ENCODE assay signal across 15 cellular contexts in genomic region chr12:109473006-109473405, GRCh38. TPM values are rescaled to one million over a fixed set of nuclear protein-coding genes. Genes with fewer than 3 reads are reported as not detected.
DNase-seq lines count a peak whose midpoint lies in the region; ATAC-seq and TF ChIP-seq lines count a peak whose summit lies in the region.
"Had no signal": no experiment of that assay in that cellular context is flagged by ENCODE, and none has a peak within 500 bp of the region (broad histone marks: within the 10 kb centered on the region; RNA-seq: fewer than 3 reads in every experiment).

No MANE protein-coding gene starts in this region.

- BruUV-seq in IMR-90 (replicated peaks; lab: Mats Ljungman, UMichigan) = no TSS peak

- H3K4ac ChIP-seq in IMR-90 (ENCODE audit: low read depth, low read length) (no peak overlapping the region), trophoblast cell (ENCODE audit: low read depth, low read length) (peak overlapping the region; percentile 53)

- H3K4me3 ChIP-seq in AG04450 (ENCODE audit: low read depth, low read length) (no peak overlapping the region), IMR-90 (ENCODE audit: insufficient read depth, low read depth, low read length) (no peak overlapping the region), fibroblast of lung (replicated peaks in 1 of 4; ENCODE audit: control extremely low read depth in 1 of 4, insufficient read depth in 1 of 4, low read depth in 3 of 4, low read length in 4 of 4) (no peak overlapping the region), trophoblast cell (ENCODE audit: low read depth, low read length) (no peak overlapping the region)

- H3K23ac ChIP-seq in IMR-90 (ENCODE audit: low read depth, low read length) = 0 out of 2 replicates have a peak overlapping the region, but pooled peaks have one; percentile 54
- no peak overlapping the region for H3K23ac ChIP-seq in trophoblast cell (ENCODE audit: low read length)

- POLR2A ChIA-PET in AG04450 (lab: Yijun Ruan, JAX) = interaction anchor here (0.6 to 2.0 kb wide), 2 partner anchors 10 to 1991 kb away, joined by 10 read pairs; no protein-coding TSS in a partner anchor
- POLR2A ChIA-PET in IMR-90 (lab: Charles Lee; ENCODE audit: unreplicated experiment) = no interaction called here

- no peak overlapping the region for H3K4me2 ChIP-seq in IMR-90 (ENCODE audit: low read depth, low read length)
- no peak overlapping the region for H3K4me2 ChIP-seq in fibroblast of lung (ENCODE audit: extremely low read depth, insufficient read depth, low read length)
- H3K4me2 ChIP-seq in trophoblast cell (ENCODE audit: low read length) = no peak overlapping the region
- H3K4me2 ChIP-seq: KMS-11 had no signal

- TF ChIP-seq CTCF in AG04450 (IDR thresholded peaks at IDR 0.05; ENCODE audit: low read depth, low read length) = no peak
- TF ChIP-seq CTCF in IMR-90 (conservative IDR thresholded peaks at IDR 0.05; ENCODE audit: low read depth, low read length) = no peak
- no peak for TF ChIP-seq CTCF in fibroblast of lung (conservative IDR thresholded peaks at IDR 0.05 in 1 of 2, IDR thresholded peaks at IDR 0.05 in 1 of 2; ENCODE audit: low read depth in 1 of 2, low read length in 2 of 2)

- H3K79me2 ChIP-seq in fibroblast of lung (ENCODE audit: control insufficient read depth, insufficient read depth, low read length) = peaks cover 94% of the 10 kb centered on the region
- peaks cover 47% of the 10 kb centered on the region for H3K79me2 ChIP-seq in trophoblast cell (ENCODE audit: control insufficient read depth, insufficient read depth, low read length, poor library complexity)

- H3K14ac ChIP-seq in IMR-90 (replicated peaks; ENCODE audit: low read depth, low read length) (no peak overlapping the region), trophoblast cell (ENCODE audit: low read length) (no peak overlapping the region)

- peaks cover 43% of the 10 kb centered on the region for H3K9me1 ChIP-seq in IMR-90 (ENCODE audit: insufficient read depth, low read length)

- no peak overlapping the region for H2BK120ac ChIP-seq in IMR-90 (ENCODE audit: low read depth, low read length)
- H2BK120ac ChIP-seq in trophoblast cell (ENCODE audit: insufficient read depth, low read length, poor library complexity) = no peak overlapping the region

- intact Hi-C loops in IMR-90 (cut with micrococcal nuclease) = no loop called here

- CTCF ChIA-PET in AG04450 (lab: Charles Lee) (interaction anchor here (0.6 to 6.0 kb wide), 5 partner anchors 39 to 294 kb away, joined by 3 to 38 read pairs (median 5); no protein-coding TSS in a partner anchor), IMR-90 (lab: Yijun Ruan, JAX) (interaction anchor here (0.9 kb wide), 1 partner anchor 25 kb away, joined by 4 read pairs; no protein-coding TSS in a partner anchor)

- no peak for TF ChIP-seq RAD21 in IMR-90 (IDR thresholded peaks at IDR 0.05; ENCODE audit: low read length)

- H3K27ac ChIP-seq in AG04450 (ENCODE audit: low read depth, low read length) = peak overlapping the region; percentile 2
- H3K27ac ChIP-seq in IMR-90 (ENCODE audit: insufficient read depth, low read length) = no peak overlapping the region
- H3K27ac ChIP-seq in fibroblast of lung (ENCODE audit: insufficient read depth, low read length) = peak overlapping the region; percentile 9
- H3K27ac ChIP-seq in trophoblast cell (ENCODE audit: low read depth, low read length) = no peak overlapping the region
- H3K27ac ChIP-seq: KMS-11 had no signal

- H4K8ac ChIP-seq in IMR-90 (ENCODE audit: low read depth in 2 of 2, low read length in 2 of 2) (no peak overlapping the region), trophoblast cell (ENCODE audit: low read depth, low read length) (no peak overlapping the region)

- H3K27me3 ChIP-seq in AG04450 (ENCODE audit: control insufficient read depth, insufficient read depth, low read length) (no peaks in the 10 kb centered on the region), IMR-90 (ENCODE audit: control insufficient read depth, insufficient read depth, low read length) (no peaks in the 10 kb centered on the region), fibroblast of lung (ENCODE audit: control insufficient read depth, insufficient read depth, low read length) (no peaks in the 10 kb centered on the region), trophoblast cell (ENCODE audit: insufficient read depth, low read length) (no peaks in the 10 kb centered on the region)
- H3K27me3 ChIP-seq: BE2C had no signal

- H2AK5ac ChIP-seq in IMR-90 (ENCODE audit: low read depth, low read length) (no peak overlapping the region), trophoblast cell (ENCODE audit: low read length) (no peak overlapping the region)

- no peak overlapping the region for H2BK15ac ChIP-seq in IMR-90 (ENCODE audit: low read depth, low read length)

- H4K91ac ChIP-seq in IMR-90 (ENCODE audit: insufficient read depth, low read depth, low read length) = no peak overlapping the region
- H4K91ac ChIP-seq in trophoblast cell (ENCODE audit: low read depth, low read length) = no peak overlapping the region

- H3K4me3 Mint-ChIP-seq in immature natural killer cell = peak overlapping the region in 1 of 5 donors; percentile 36
- no peak overlapping the region for H3K4me3 Mint-ChIP-seq in activated T-cell treated with anti-CD3 and anti-CD28 coated beads, Interleukin-2, amount 50 U/mL, for 24 hours
- H3K4me3 Mint-ChIP-seq: CD4-positive, alpha-beta memory T cell had no signal

- in situ Hi-C loops in IMR-90 (cut with MboI; ENCODE audit: low sequenced_read_pairs) = no loop called here

- no peak overlapping the region for H2BK5ac ChIP-seq in IMR-90 (ENCODE audit: low read depth, low read length, poor library complexity, severe bottlenecking)
- H2BK5ac ChIP-seq in trophoblast cell (ENCODE audit: low read depth, low read length, poor library complexity) = no peak overlapping the region

- H4K5ac ChIP-seq in IMR-90 (ENCODE audit: low read depth, low read length) = no peak overlapping the region

- H3K4me1 ChIP-seq in IMR-90 (ENCODE audit: control insufficient read depth, insufficient read depth, low read length) (peaks cover 8% of the 10 kb centered on the region), fibroblast of lung (ENCODE audit: control insufficient read depth, extremely low read depth, insufficient read depth, low read length) (peaks cover 10% of the 10 kb centered on the region), trophoblast cell (ENCODE audit: control insufficient read depth in 1 of 2, insufficient read depth in 2 of 2, low read length in 2 of 2) (peaks cover 20% of the 10 kb centered on the region in 2 experiments)
- H3K4me1 ChIP-seq: BE2C had no signal

- H2AFZ ChIP-seq in IMR-90 (replicated peaks; ENCODE audit: low read length, poor library complexity) = no peak overlapping the region
- no peak overlapping the region for H2AFZ ChIP-seq in fibroblast of lung (ENCODE audit: low read length)
- no peak overlapping the region for H2AFZ ChIP-seq in trophoblast cell (ENCODE audit: insufficient read depth, low read length, poor library complexity)

- dilution Hi-C loops in IMR-90 (cut with HindIII; ENCODE audit: low sequenced_read_pairs, unreplicated experiment) = no loop called here

- peaks cover 74 to 94% of the 10 kb centered on the region in 2 donors for H3K4me1 Mint-ChIP-seq in immature natural killer cell
- peaks cover 40% of the 10 kb centered on the region for H3K4me1 Mint-ChIP-seq in activated T-cell treated with anti-CD3 and anti-CD28 coated beads, Interleukin-2, amount 50 U/mL, for 24 hours (ENCODE audit: low read depth)

- no peak overlapping the region for H2BK12ac ChIP-seq in trophoblast cell (ENCODE audit: low read length)

- WGBS in IMR-90 (ENCODE audit: extremely low coverage in 2 of 2, insufficient read length in 1 of 2), 2 experiments = no CpG with 5 or more reads among the region's 3 CpGs
- no CpG with 5 or more reads among the region's 3 CpGs for WGBS in trophoblast cell (ENCODE audit: extremely low coverage, insufficient coverage, insufficient read length)

- H4K20me1 ChIP-seq in IMR-90 (ENCODE audit: insufficient read depth, low read length) (peaks cover 76% of the 10 kb centered on the region), fibroblast of lung (ENCODE audit: control insufficient read depth, extremely low read depth, insufficient read depth, low read length) (no peaks in the 10 kb centered on the region)

- no peak overlapping the region for H2AK9ac ChIP-seq in IMR-90 (replicated peaks; ENCODE audit: low read depth, low read length, poor library complexity)

- no peaks in the 10 kb centered on the region for H3K9me3 ChIP-seq in AG04450 (ENCODE audit: control insufficient read depth, insufficient read depth, low read length)
- H3K9me3 ChIP-seq in IMR-90 (ENCODE audit: control insufficient read depth, insufficient read depth, low read length) = no peaks in the 10 kb centered on the region
- H3K9me3 ChIP-seq in fibroblast of lung (ENCODE audit: control insufficient read depth, insufficient read depth, low read depth, low read length) = no peaks in the 10 kb centered on the region
- H3K9me3 ChIP-seq in trophoblast cell (ENCODE audit: insufficient read depth, low read depth, low read length) = no peaks in the 10 kb centered on the region
- H3K9me3 ChIP-seq: BE2C had no signal

- H3K36me3 ChIP-seq in IMR-90 (ENCODE audit: control insufficient read depth, insufficient read depth, low read length) = peaks cover 29% of the 10 kb centered on the region
- peaks cover 10% of the 10 kb centered on the region for H3K36me3 ChIP-seq in fibroblast of lung (ENCODE audit: control insufficient read depth, insufficient read depth, low read length)
- peaks cover 21 to 33% of the 10 kb centered on the region in 2 experiments for H3K36me3 ChIP-seq in trophoblast cell (ENCODE audit: control insufficient read depth in 1 of 2, insufficient read depth in 2 of 2, low read length in 2 of 2)

- no peak overlapping the region for H3K18ac ChIP-seq in IMR-90 (ENCODE audit: low read depth, low read length)
- H3K18ac ChIP-seq in trophoblast cell (ENCODE audit: low read length) = no peak overlapping the region

- no peak for ATAC-seq in IMR-90 (ENCODE audit: low read depth)

- DNase-seq in AG04450 (ENCODE audit: low read depth, low spot score) = no peak
- no peak for DNase-seq in IMR-90
- no peak for DNase-seq in fibroblast of lung (ENCODE audit: low read depth in 2 of 2)
- DNase-seq in trophoblast cell = no peak
- DNase-seq in nucleus accumbens (lab: John Stamatoyannopoulos, UW) = no peak
- no peak for DNase-seq in immature natural killer cell
- DNase-seq in AG08395 (ENCODE audit: low spot score) = no peak
- DNase-seq in activated T-cell treated with anti-CD3 and anti-CD28 coated beads, Interleukin-2, amount 50 U/mL, for 24 hours = no peak
- DNase-seq: BE2C; CD4-positive, alpha-beta memory T cell; MM.1S; NCI-H1105 treated with DMSO at 0.1 percent for 48 hours; NCI-H187 treated with DMSO at 0.1 percent for 48 hours; NCI-H446 had no signal

- H3K9me3 Mint-ChIP-seq in immature natural killer cell = no peaks in the 10 kb centered on the region
- no peaks in the 10 kb centered on the region for H3K9me3 Mint-ChIP-seq in activated T-cell treated with anti-CD3 and anti-CD28 coated beads, Interleukin-2, amount 50 U/mL, for 24 hours
- H3K9me3 Mint-ChIP-seq: CD4-positive, alpha-beta memory T cell had no signal

- no peak overlapping the region for H4K12ac ChIP-seq in trophoblast cell (ENCODE audit: low read depth, low read length)

- H2BK20ac ChIP-seq in IMR-90 (ENCODE audit: low read depth, low read length) = no peak overlapping the region

- H3K79me1 ChIP-seq in IMR-90 (ENCODE audit: low read depth in 1 of 2, low read length in 2 of 2) (peaks cover 2 to 83% of the 10 kb centered on the region in 2 experiments; a peak in 2 of 4 replicates), trophoblast cell (ENCODE audit: low read length) (peaks cover 17% of the 10 kb centered on the region)

- H3K27ac Mint-ChIP-seq in immature natural killer cell = peak overlapping the region in 2 of 6 donors; percentile 17 to 75
- H3K27ac Mint-ChIP-seq in activated T-cell treated with anti-CD3 and anti-CD28 coated beads, Interleukin-2, amount 50 U/mL, for 24 hours = no peak overlapping the region
- H3K27ac Mint-ChIP-seq: CD4-positive, alpha-beta memory T cell had no signal

- H3K27me3 Mint-ChIP-seq in immature natural killer cell (ENCODE audit: low read depth in 3 of 3) = peaks cover 8 to 12% (median 10%) of the 10 kb centered on the region in 3 donors
- H3K27me3 Mint-ChIP-seq in activated T-cell treated with anti-CD3 and anti-CD28 coated beads, Interleukin-2, amount 50 U/mL, for 24 hours = no peaks in the 10 kb centered on the region
- H3K27me3 Mint-ChIP-seq: CD4-positive, alpha-beta memory T cell had no signal

- H3K36me3 Mint-ChIP-seq in immature natural killer cell = peaks cover 4 to 8% (median 8%) of the 10 kb centered on the region in 3 donors
- peaks cover 52% of the 10 kb centered on the region for H3K36me3 Mint-ChIP-seq in activated T-cell treated with anti-CD3 and anti-CD28 coated beads, Interleukin-2, amount 50 U/mL, for 24 hours (ENCODE audit: low read depth)

- no peak for TF ChIP-seq POLR2A in IMR-90 (IDR thresholded peaks at IDR 0.05; ENCODE audit: low read depth, low read length)

- H3K9ac ChIP-seq in IMR-90 (ENCODE audit: low read depth, low read length) = no peak overlapping the region
- H3K9ac ChIP-seq in fibroblast of lung (ENCODE audit: insufficient read depth, low read length) = no peak overlapping the region
- H3K9ac ChIP-seq in trophoblast cell (ENCODE audit: low read length) = no peak overlapping the region
- H3K9ac ChIP-seq: KMS-11 had no signal

- H3K56ac ChIP-seq in IMR-90 (ENCODE audit: extremely low read depth, insufficient read depth, low read length) = no peak overlapping the region

RNA-seq across cellular contexts. Expression of gene KCTD10, which starts 4.1 kb away (rescaled TPM):
- polyA plus RNA-seq in AG04450 (2011; rRNA removed) = 119 and 128 TPM in 2 replicates
- polyA minus RNA-seq in AG04450 (2011; rRNA and poly(A)+ RNA removed) = 297 and 364 TPM in 2 replicates
- 72.1 and 77.2 TPM in 2 replicates for total RNA-seq in IMR-90 (2012; rRNA removed)
- 82.8 and 88.4 TPM in 2 replicates for polyA plus RNA-seq in IMR-90 (2012; rRNA removed)
- polyA plus RNA-seq in IMR-90 (2012; cell fraction: cytosol; rRNA removed) = 59.8 and 83.6 TPM in 2 replicates
- 122 and 137 TPM in 2 replicates for polyA plus RNA-seq in IMR-90 (2012; cell fraction: nucleus; rRNA removed; ENCODE audit: low replicate concordance)
- 59.8 and 106 TPM in 2 replicates for total RNA-seq in fibroblast of lung
- polyA plus RNA-seq in fibroblast of lung = 131 and 190 TPM in 2 replicates
- polyA plus RNA-seq in fibroblast of lung (2012) = 86.6 and 115 TPM in 2 replicates
- polyA minus RNA-seq in fibroblast of lung (ENCODE audit: low replicate concordance) = 424 and 573 TPM in 2 replicates
- polyA plus RNA-seq in trophoblast cell (2013) = 105 and 107 TPM in 2 replicates
- polyA plus RNA-seq in immature natural killer cell = 100 to 1,000 TPM in 2 of 3 donors, 10 to 100 TPM in 1; 59.7 to 204 (median 127) TPM

RNA-seq across cellular contexts. Expression of gene UBE3B, which starts 4.4 kb away (rescaled TPM):
- polyA plus RNA-seq in AG04450 (2011; rRNA removed) (40.5 and 42.8 TPM in 2 replicates), IMR-90 (2012; rRNA removed) (24.3 and 24.9 TPM in 2 replicates), fibroblast of lung (27.2 and 29.5 TPM in 2 replicates), immature natural killer cell (10 to 100 TPM; 25.3 to 41.2 (median 34.2) TPM)
- 78.1 and 83.4 TPM in 2 replicates for polyA minus RNA-seq in AG04450 (2011; rRNA and poly(A)+ RNA removed)
- total RNA-seq in IMR-90 (2012; rRNA removed) (18.8 and 19.4 TPM in 2 replicates), fibroblast of lung (35.7 and 49.7 TPM in 2 replicates)
- polyA plus RNA-seq in IMR-90 (2012; cell fraction: cytosol; rRNA removed) = 17.0 and 19.0 TPM in 2 replicates
- 49.8 and 61.5 TPM in 2 replicates for polyA plus RNA-seq in IMR-90 (2012; cell fraction: nucleus; rRNA removed; ENCODE audit: low replicate concordance)
- 17.8 and 20.1 TPM in 2 replicates for polyA plus RNA-seq in fibroblast of lung (2012)
- 38.8 and 58.9 TPM in 2 replicates for polyA minus RNA-seq in fibroblast of lung (ENCODE audit: low replicate concordance)
- polyA plus RNA-seq in trophoblast cell (2013) = 21.3 and 22.4 TPM in 2 replicates

Comparison
In these comparisons a context has a peak if more than half of its experiments do, and no peak if none do; other contexts are left out.
1. H3K27ac ChIP-seq: peak in AG04450 (single experiment) and fibroblast of lung (single experiment); none in IMR-90 (single experiment) and trophoblast cell (single experiment).